ENCODE assay signal across 9 cellular contexts in the genomic region with DNA sequence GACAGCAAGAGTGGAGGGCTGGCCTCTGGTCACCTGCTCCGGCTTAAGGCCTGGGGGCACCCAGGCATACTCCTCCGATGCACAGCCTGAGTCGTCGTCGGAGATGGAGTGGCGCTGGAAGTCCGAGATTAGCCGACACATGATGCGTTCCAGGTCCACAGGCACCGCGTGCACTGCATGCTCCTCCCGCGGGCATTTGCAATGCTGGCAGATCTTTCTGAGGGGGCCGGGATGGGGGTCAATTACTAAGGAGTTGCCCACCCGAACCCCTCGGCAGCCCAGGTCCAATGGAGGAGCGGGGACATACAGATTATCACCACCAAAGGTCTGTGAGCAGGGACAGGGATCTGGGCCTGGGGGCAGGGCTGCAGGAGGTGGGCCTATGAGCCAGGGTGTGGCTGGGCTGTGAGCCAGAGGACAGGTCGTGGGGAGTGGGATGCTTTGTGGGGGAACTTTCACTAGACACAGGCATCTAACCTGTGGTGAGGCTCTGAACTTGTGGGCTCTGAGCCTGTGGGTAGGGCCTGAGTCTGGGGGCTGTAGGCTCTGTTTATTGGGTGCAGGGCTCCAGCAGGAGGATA. TPM values are rescaled to one million over a fixed set of nuclear protein-coding genes. Genes with fewer than 3 reads are reported as not detected.
DNase-seq lines count a peak whose midpoint lies in the region; ATAC-seq and TF ChIP-seq lines count a peak whose summit lies in the region.
"Had no signal": no experiment of that assay in that cellular context is flagged by ENCODE, and none has a peak within 500 bp of the region (broad histone marks: within the 10 kb centered on the region; RNA-seq: fewer than 3 reads in every experiment).

No MANE protein-coding gene starts in this region.

- POLR2A ChIA-PET in CD4-positive, alpha-beta memory T cell (lab: Charles Lee; ENCODE audit: partially characterized antibody), result interaction anchor here (1.6 kb wide), 1 partner anchor 12 kb away, joined by 7 read pairs; a partner anchor contains a TSS
- POLR2A ChIA-PET in PC-3 (lab: Charles Lee; ENCODE audit: unreplicated experiment), result interaction anchor here (0.6 kb wide), 1 partner anchor 103 kb away, joined by 4 read pairs; no protein-coding TSS in a partner anchor

- TF ChIP-seq CTCF in PC-3 (conservative IDR thresholded peaks at IDR 0.05; ENCODE audit: low read depth, low read length) (no peak), epithelial cell of esophagus (IDR thresholded peaks at IDR 0.05; ENCODE audit: insufficient read depth, low read depth, low read length, missing control alignments) (no peak), prostate gland (IDR thresholded peaks at IDR 0.05) (no peak)

- no peak overlapping the region for H3K9ac ChIP-seq in PC-3 (ENCODE audit: low read length)

- peaks cover 4 to 20% of the 10 kb centered on the region in 2 donors for H3K36me3 Mint-ChIP-seq in CD4-positive, alpha-beta memory T cell

- H4K20me1 ChIP-seq in PC-3 (ENCODE audit: low read length), result peaks cover 5% of the 10 kb centered on the region

- H3K9me2 ChIP-seq in PC-3 (replicated peaks; ENCODE audit: low read length), result no peaks in the 10 kb centered on the region

- 84% methylated on average over 16 of the region's 18 CpGs for WGBS in prostate gland

- no peak for TF ChIP-seq POLR2A in prostate gland (IDR thresholded peaks at IDR 0.05)

- DNase-seq in CD4-positive, alpha-beta memory T cell, result no peak
- DNase-seq in PC-3 (no peak), epithelial cell of esophagus (ENCODE audit: low read depth) (no peak), prostate gland (ENCODE audit: low spot score) (no peak), ecto neural progenitor cell (ENCODE audit: low spot score) (no peak), amygdala (lab: John Stamatoyannopoulos, UW) (no peak)
- DNase-seq in activated T-cell treated with anti-CD3 and anti-CD28 coated beads, Interleukin-2, amount 50 U/mL, for 1 hour, result no peak

- H3K4me1 Mint-ChIP-seq in CD4-positive, alpha-beta memory T cell, result peaks cover 6 to 16% (median 7%) of the 10 kb centered on the region in 4 donors

- H3K36me3 ChIP-seq in CD4-positive, alpha-beta memory T cell (ENCODE audit: insufficient read depth, low read length), result no peaks in the 10 kb centered on the region
- peaks cover 17% of the 10 kb centered on the region for H3K36me3 ChIP-seq in PC-3 (ENCODE audit: low read depth, low read length)
- no peaks in the 10 kb centered on the region for H3K36me3 ChIP-seq in prostate gland

- no TSS peak for BruUV-seq in PC-3 (replicated peaks; lab: Mats Ljungman, UMichigan)

- H3K79me2 ChIP-seq in PC-3 (ENCODE audit: low read length), result peaks cover 22% of the 10 kb centered on the region

- no peak overlapping the region for H3K4me3 ChIP-seq in CD4-positive, alpha-beta memory T cell (ENCODE audit: low read length in 2 of 2)
- H3K4me3 ChIP-seq in PC-3 (ENCODE audit: low read length), result peak overlapping the region; percentile 61
- peak overlapping the region; percentile 43 for H3K4me3 ChIP-seq in epithelial cell of esophagus (ENCODE audit: low read length)
- no peak overlapping the region for H3K4me3 ChIP-seq in prostate gland

- intact Hi-C loops in CD4-positive, alpha-beta memory T cell (cut with micrococcal nuclease), result no loop called here
- intact Hi-C loops in PC-3 (cut with micrococcal nuclease), result no loop called here
- intact Hi-C loops in prostate gland (cut with DNase I), result no loop called here

- no peaks in the 10 kb centered on the region for H3K27me3 Mint-ChIP-seq in CD4-positive, alpha-beta memory T cell

- H3K9me3 ChIP-seq in CD4-positive, alpha-beta memory T cell (ENCODE audit: control insufficient read depth in 1 of 2, low read length in 2 of 2), result no peaks in the 10 kb centered on the region
- no peaks in the 10 kb centered on the region for H3K9me3 ChIP-seq in PC-3 (ENCODE audit: low read length)
- no peaks in the 10 kb centered on the region for H3K9me3 ChIP-seq in prostate gland
- H3K9me3 ChIP-seq: thyroid gland had no signal

- no peaks in the 10 kb centered on the region for H3F3A ChIP-seq in PC-3 (ENCODE audit: low read length, unreplicated experiment)

- H3K9me3 Mint-ChIP-seq in CD4-positive, alpha-beta memory T cell, result no peaks in the 10 kb centered on the region

- peak overlapping the region; percentile 98 for H3K4me2 ChIP-seq in PC-3 (ENCODE audit: low read length)

- peak overlapping the region; percentile 46 for H3K27ac ChIP-seq in CD4-positive, alpha-beta memory T cell (ENCODE audit: low read depth, low read length)
- H3K27ac ChIP-seq in PC-3 (ENCODE audit: low read length) (no peak overlapping the region), prostate gland (peak overlapping the region; percentile 51 to 74)

- no peak overlapping the region for H2AFZ ChIP-seq in PC-3 (ENCODE audit: low read length)

- H3K4me3 Mint-ChIP-seq in CD4-positive, alpha-beta memory T cell, result peak overlapping the region in 4 of 8 donors; percentile 25 to 82 (median 40)

- ATAC-seq in PC-3, result no peak
- no peak for ATAC-seq in GM18907 (IDR thresholded peaks at IDR 0.05; ENCODE audit: unreplicated experiment)

- H3K4me1 ChIP-seq in CD4-positive, alpha-beta memory T cell (ENCODE audit: insufficient read depth, low read length), result peaks cover 12% of the 10 kb centered on the region
- peaks cover 20% of the 10 kb centered on the region for H3K4me1 ChIP-seq in PC-3 (ENCODE audit: insufficient read depth, low read length)
- no peaks in the 10 kb centered on the region for H3K4me1 ChIP-seq in prostate gland (replicated peaks)
- H3K4me1 ChIP-seq: thyroid gland had no signal

- CTCF ChIA-PET in CD4-positive, alpha-beta memory T cell (lab: Charles Lee; ENCODE audit: partially characterized antibody), result interaction anchor here (1.0 to 1.1 kb wide), 2 partner anchors 17 to 28 kb away, joined by 3 to 4 read pairs; no protein-coding TSS in a partner anchor
- CTCF ChIA-PET in PC-3 (lab: Charles Lee), result interaction anchor here (1.0 to 1.2 kb wide), 3 partner anchors 13 to 28 kb away, joined by 3 to 9 read pairs (median 3); a partner anchor contains a TSS

- no peaks in the 10 kb centered on the region for H3K27me3 ChIP-seq in CD4-positive, alpha-beta memory T cell (ENCODE audit: insufficient read depth, low read length)
- H3K27me3 ChIP-seq in PC-3 (ENCODE audit: low read length) (no peaks in the 10 kb centered on the region), prostate gland (replicated peaks; ENCODE audit: insufficient read depth) (no peaks in the 10 kb centered on the region)
- H3K27me3 ChIP-seq: thyroid gland had no signal

- peak overlapping the region in 3 of 7 donors; percentile 12 to 77 (median 75) for H3K27ac Mint-ChIP-seq in CD4-positive, alpha-beta memory T cell

RNA-seq across cellular contexts. Expression of a gene that starts 2.4 kb away (rescaled TPM):
- total RNA-seq in CD4-positive, alpha-beta memory T cell, result 10 to 100 TPM; 12.0 to 12.3 TPM
- polyA plus RNA-seq in CD4-positive, alpha-beta memory T cell, result 1 to 10 TPM in 1 of 2 donors, under 1 TPM in 1; 0.73 to 4.5 TPM
- total RNA-seq in PC-3 (2014; rRNA removed), result 16.5 and 29.1 TPM in 2 replicates
- 10 to 100 TPM; 17.4 to 20.5 TPM for total RNA-seq in prostate gland

RNA-seq across cellular contexts. Expression of a gene that starts 12.1 kb away (rescaled TPM):
- 100 to 1,000 TPM; 132 to 146 TPM for total RNA-seq in CD4-positive, alpha-beta memory T cell
- polyA plus RNA-seq in CD4-positive, alpha-beta memory T cell, result 100 to 1,000 TPM; 228 to 334 TPM
- total RNA-seq in PC-3 (2014; rRNA removed) (165 and 171 TPM in 2 replicates), prostate gland (10 to 100 TPM; 24.3 to 34.7 TPM)

RNA-seq across cellular contexts. Expression of a gene that starts 16.2 kb away (rescaled TPM):
- total RNA-seq in CD4-positive, alpha-beta memory T cell, result under 1 TPM; 0.50 to 0.73 TPM
- polyA plus RNA-seq in CD4-positive, alpha-beta memory T cell, result under 1 TPM in 1 of 2 donors, not detected in 1; 0.32 TPM
- total RNA-seq in PC-3 (2014; rRNA removed) (0.29 and 0.47 TPM in 2 replicates), prostate gland (1 to 10 TPM in 1 of 2 donors, under 1 TPM in 1; 0.55 to 5.2 TPM)

RNA-seq across cellular contexts. Expression of a gene that starts 21.2 kb away (rescaled TPM):
- 1 to 10 TPM; 1.6 to 2.2 TPM for total RNA-seq in CD4-positive, alpha-beta memory T cell
- polyA plus RNA-seq in CD4-positive, alpha-beta memory T cell, result under 1 TPM; 0.21 to 0.94 TPM
- total RNA-seq in PC-3 (2014; rRNA removed) (9.3 and 12.5 TPM in 2 replicates), prostate gland (10 to 100 TPM; 16.0 to 16.6 TPM)

RNA-seq across cellular contexts. Expression of a gene that starts 49.3 kb away (rescaled TPM):
- 1 to 10 TPM; 1.2 to 1.3 TPM for total RNA-seq in CD4-positive, alpha-beta memory T cell
- polyA plus RNA-seq in CD4-positive, alpha-beta memory T cell, result under 1 TPM in 1 of 2 donors, not detected in 1; 0.03 TPM
- total RNA-seq in PC-3 (2014; rRNA removed) (not detected in 2 replicates), prostate gland (under 1 TPM in 1 of 2 donors, not detected in 1; 0.17 TPM)

Comparison
In these comparisons a context has a peak if more than half of its experiments do, and no peak if none do; other contexts are left out.
1. H3K4me3 ChIP-seq: peak in PC-3 (single experiment) and epithelial cell of esophagus (single experiment); none in CD4-positive, alpha-beta memory T cell (0 of 2) and prostate gland (0 of 2).